Comparison of ENCODE assay signal across 1 cellular context in the genomic region with DNA sequence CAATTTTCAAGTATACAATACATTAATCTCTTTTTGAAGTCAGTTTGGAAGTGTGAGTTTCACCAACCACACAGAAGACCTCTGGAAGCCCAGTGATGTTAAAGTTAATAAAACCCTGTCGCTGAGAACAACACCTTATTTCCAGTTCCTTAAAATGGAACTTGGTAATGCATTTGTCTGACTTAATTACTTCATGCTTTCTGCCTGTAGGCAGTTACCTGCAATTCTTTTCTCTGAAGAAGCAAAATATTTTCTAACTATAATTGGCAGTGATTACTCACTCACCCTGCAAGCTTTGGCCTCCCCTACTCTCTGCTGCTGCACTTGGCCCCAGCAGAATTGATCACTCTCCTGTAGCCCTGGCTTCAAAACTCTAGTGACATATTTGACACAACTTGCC.
TF ChIP-seq lines count a peak whose summit lies in the region.

No MANE protein-coding gene starts in this region.

TF ChIP-seq in GM12878, 131 proteins besides CTCF, POLR2A, EP300 and RAD21 (continued from another document):
- TF ChIP-seq, protein P1, sequence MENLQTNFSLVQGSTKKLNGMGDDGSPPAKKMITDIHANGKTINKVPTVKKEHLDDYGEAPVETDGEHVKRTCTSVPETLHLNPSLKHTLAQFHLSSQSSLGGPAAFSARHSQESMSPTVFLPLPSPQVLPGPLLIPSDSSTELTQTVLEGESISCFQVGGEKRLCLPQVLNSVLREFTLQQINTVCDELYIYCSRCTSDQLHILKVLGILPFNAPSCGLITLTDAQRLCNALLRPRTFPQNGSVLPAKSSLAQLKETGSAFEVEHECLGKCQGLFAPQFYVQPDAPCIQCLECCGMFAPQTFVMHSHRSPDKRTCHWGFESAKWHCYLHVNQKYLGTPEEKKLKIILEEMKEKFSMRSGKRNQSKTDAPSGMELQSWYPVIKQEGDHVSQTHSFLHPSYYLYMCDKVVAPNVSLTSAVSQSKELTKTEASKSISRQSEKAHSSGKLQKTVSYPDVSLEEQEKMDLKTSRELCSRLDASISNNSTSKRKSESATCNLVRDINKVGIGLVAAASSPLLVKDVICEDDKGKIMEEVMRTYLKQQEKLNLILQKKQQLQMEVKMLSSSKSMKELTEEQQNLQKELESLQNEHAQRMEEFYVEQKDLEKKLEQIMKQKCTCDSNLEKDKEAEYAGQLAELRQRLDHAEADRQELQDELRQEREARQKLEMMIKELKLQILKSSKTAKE (IDR thresholded peaks at IDR 0.05; ENCODE audit: low read depth, poor library complexity, severe bottlenecking) = no peak
- TF ChIP-seq, protein P2, sequence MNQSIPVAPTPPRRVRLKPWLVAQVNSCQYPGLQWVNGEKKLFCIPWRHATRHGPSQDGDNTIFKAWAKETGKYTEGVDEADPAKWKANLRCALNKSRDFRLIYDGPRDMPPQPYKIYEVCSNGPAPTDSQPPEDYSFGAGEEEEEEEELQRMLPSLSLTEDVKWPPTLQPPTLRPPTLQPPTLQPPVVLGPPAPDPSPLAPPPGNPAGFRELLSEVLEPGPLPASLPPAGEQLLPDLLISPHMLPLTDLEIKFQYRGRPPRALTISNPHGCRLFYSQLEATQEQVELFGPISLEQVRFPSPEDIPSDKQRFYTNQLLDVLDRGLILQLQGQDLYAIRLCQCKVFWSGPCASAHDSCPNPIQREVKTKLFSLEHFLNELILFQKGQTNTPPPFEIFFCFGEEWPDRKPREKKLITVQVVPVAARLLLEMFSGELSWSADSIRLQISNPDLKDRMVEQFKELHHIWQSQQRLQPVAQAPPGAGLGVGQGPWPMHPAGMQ (IDR thresholded peaks at IDR 0.05; ENCODE audit: borderline replicate concordance) = no peak
- TF ChIP-seq SPI1 (IDR thresholded peaks at IDR 0.05; ENCODE audit: borderline replicate concordance, insufficient read depth, low read depth, low read length) = peak; percentile 42; the same call in 1 of the 2 replicates
- TF ChIP-seq JUND (IDR thresholded peaks at IDR 0.05; ENCODE audit: low read depth, low read length) = no peak
- no peak for TF ChIP-seq MYC (IDR thresholded peaks at IDR 0.05; ENCODE audit: insufficient read depth, insufficient read length, insufficient replicate concordance, low read length, severe bottlenecking)
- no peak for TF ChIP-seq ZNF24 (IDR thresholded peaks at IDR 0.05)
- TF ChIP-seq ZZZ3 (IDR thresholded peaks at IDR 0.05; ENCODE audit: control insufficient read depth, insufficient read length, low read depth) = no peak
- TF ChIP-seq ZBED1 (IDR thresholded peaks at IDR 0.05; ENCODE audit: borderline replicate concordance) = no peak
- TF ChIP-seq, protein P3, sequence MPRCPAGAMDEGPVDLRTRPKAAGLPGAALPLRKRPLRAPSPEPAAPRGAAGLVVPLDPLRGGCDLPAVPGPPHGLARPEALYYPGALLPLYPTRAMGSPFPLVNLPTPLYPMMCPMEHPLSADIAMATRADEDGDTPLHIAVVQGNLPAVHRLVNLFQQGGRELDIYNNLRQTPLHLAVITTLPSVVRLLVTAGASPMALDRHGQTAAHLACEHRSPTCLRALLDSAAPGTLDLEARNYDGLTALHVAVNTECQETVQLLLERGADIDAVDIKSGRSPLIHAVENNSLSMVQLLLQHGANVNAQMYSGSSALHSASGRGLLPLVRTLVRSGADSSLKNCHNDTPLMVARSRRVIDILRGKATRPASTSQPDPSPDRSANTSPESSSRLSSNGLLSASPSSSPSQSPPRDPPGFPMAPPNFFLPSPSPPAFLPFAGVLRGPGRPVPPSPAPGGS (IDR thresholded peaks at IDR 0.05; ENCODE audit: borderline replicate concordance, insufficient read depth, low read depth, low read length, poor library complexity, severe bottlenecking) = no peak
- TF ChIP-seq, protein P4, sequence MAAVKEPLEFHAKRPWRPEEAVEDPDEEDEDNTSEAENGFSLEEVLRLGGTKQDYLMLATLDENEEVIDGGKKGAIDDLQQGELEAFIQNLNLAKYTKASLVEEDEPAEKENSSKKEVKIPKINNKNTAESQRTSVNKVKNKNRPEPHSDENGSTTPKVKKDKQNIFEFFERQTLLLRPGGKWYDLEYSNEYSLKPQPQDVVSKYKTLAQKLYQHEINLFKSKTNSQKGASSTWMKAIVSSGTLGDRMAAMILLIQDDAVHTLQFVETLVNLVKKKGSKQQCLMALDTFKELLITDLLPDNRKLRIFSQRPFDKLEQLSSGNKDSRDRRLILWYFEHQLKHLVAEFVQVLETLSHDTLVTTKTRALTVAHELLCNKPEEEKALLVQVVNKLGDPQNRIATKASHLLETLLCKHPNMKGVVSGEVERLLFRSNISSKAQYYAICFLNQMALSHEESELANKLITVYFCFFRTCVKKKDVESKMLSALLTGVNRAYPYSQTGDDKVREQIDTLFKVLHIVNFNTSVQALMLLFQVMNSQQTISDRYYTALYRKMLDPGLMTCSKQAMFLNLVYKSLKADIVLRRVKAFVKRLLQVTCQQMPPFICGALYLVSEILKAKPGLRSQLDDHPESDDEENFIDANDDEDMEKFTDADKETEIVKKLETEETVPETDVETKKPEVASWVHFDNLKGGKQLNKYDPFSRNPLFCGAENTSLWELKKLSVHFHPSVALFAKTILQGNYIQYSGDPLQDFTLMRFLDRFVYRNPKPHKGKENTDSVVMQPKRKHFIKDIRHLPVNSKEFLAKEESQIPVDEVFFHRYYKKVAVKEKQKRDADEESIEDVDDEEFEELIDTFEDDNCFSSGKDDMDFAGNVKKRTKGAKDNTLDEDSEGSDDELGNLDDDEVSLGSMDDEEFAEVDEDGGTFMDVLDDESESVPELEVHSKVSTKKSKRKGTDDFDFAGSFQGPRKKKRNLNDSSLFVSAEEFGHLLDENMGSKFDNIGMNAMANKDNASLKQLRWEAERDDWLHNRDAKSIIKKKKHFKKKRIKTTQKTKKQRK (IDR thresholded peaks at IDR 0.05; ENCODE audit: low read depth, low read length) = no peak
- TF ChIP-seq SMAD5 (IDR thresholded peaks at IDR 0.05; ENCODE audit: low read depth) = no peak
- no peak for TF ChIP-seq EZH2 (IDR thresholded peaks at IDR 0.05; ENCODE audit: borderline replicate concordance, control insufficient read depth, low read depth, low read length)
- TF ChIP-seq, protein P5, sequence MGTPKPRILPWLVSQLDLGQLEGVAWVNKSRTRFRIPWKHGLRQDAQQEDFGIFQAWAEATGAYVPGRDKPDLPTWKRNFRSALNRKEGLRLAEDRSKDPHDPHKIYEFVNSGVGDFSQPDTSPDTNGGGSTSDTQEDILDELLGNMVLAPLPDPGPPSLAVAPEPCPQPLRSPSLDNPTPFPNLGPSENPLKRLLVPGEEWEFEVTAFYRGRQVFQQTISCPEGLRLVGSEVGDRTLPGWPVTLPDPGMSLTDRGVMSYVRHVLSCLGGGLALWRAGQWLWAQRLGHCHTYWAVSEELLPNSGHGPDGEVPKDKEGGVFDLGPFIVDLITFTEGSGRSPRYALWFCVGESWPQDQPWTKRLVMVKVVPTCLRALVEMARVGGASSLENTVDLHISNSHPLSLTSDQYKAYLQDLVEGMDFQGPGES (IDR thresholded peaks at IDR 0.05) = no peak
- peak; percentile 94 for TF ChIP-seq DPF2 (IDR thresholded peaks at IDR 0.05)
- peak; percentile 74; the same call in 1 of the 2 replicates for TF ChIP-seq IKZF1 (conservative IDR thresholded peaks at IDR 0.05)
- TF ChIP-seq GABPA (IDR thresholded peaks at IDR 0.05; ENCODE audit: low read depth) = no peak
- no peak for TF ChIP-seq YBX1 (IDR thresholded peaks at IDR 0.05)
- TF ChIP-seq EGR1 (IDR thresholded peaks at IDR 0.05; ENCODE audit: borderline replicate concordance in 1 of 2, low read depth in 2 of 2, low read length in 2 of 2) = no peak
- no peak for TF ChIP-seq SMC3 (IDR thresholded peaks at IDR 0.05; ENCODE audit: borderline replicate concordance, low read length)
- no peak for TF ChIP-seq SP1 (IDR thresholded peaks at IDR 0.05; ENCODE audit: low read depth, low read length)
- no peak for TF ChIP-seq STAT1 (conservative IDR thresholded peaks at IDR 0.05)
- no peak for TF ChIP-seq SRF (IDR thresholded peaks at IDR 0.05; ENCODE audit: low read depth in 2 of 2, low read length in 2 of 2)
- no peak for TF ChIP-seq SUZ12 (IDR thresholded peaks at IDR 0.05; ENCODE audit: unreplicated experiment)
- no peak for TF ChIP-seq ESRRA (IDR thresholded peaks at IDR 0.05; ENCODE audit: low read length)
- no peak for TF ChIP-seq SIX5 (IDR thresholded peaks at IDR 0.05; ENCODE audit: low read depth, low read length, severe bottlenecking)
- no peak for TF ChIP-seq POU2F2 (IDR thresholded peaks at IDR 0.05; ENCODE audit: borderline replicate concordance, low read depth, low read length)
